In genomic region chr13:30416471-30416870, GRCh38 we compare ENCODE assay signal across 23 cellular contexts. TPM values are rescaled to one million over a fixed set of nuclear protein-coding genes. Genes with fewer than 3 reads are reported as not detected.
"Had no signal": no experiment of that assay in that cellular context is flagged by ENCODE, and none has a peak within 500 bp of the region (broad histone marks: within the 10 kb centered on the region; RNA-seq: fewer than 3 reads in every experiment).

No MANE protein-coding gene starts in this region.

- H3K9me3 Mint-ChIP-seq: dendritic cell treated with granulocyte-macrophage colony-stimulating factor and Interleukin-4, amounts not matched to agents 40 ng/mL and 50 ng/mL, for 4 days; immature natural killer cell; naive thymus-derived CD4-positive, alpha-beta T cell; nephron progenitor cell; stimulated activated effector memory CD8-positive, alpha-beta T cell treated with anti-CD3 and anti-CD28 coated beads, Interleukin-12 subunit alpha, Interleukin-12 subunit beta, amount 100 ng/mL, for 72 hours; stimulated activated naive CD8-positive, alpha-beta T cell treated with anti-CD3 and anti-CD28 coated beads, Interleukin-15, Interleukin-2, amounts not matched to agents 100 ng/mL and 50 ng/mL, for 24 hours had no signal

- H3K79me2 ChIP-seq: parathyroid adenoma had no signal

- H3K4me3 Mint-ChIP-seq: dendritic cell treated with granulocyte-macrophage colony-stimulating factor and Interleukin-4, amounts not matched to agents 40 ng/mL and 50 ng/mL, for 4 days; immature natural killer cell; nephron progenitor cell; stimulated activated effector memory CD8-positive, alpha-beta T cell treated with anti-CD3 and anti-CD28 coated beads, Interleukin-12 subunit alpha, Interleukin-12 subunit beta, amount 100 ng/mL, for 72 hours; stimulated activated naive CD8-positive, alpha-beta T cell treated with anti-CD3 and anti-CD28 coated beads, Interleukin-15, Interleukin-2, amounts not matched to agents 100 ng/mL and 50 ng/mL, for 24 hours had no signal

- H3K27me3 Mint-ChIP-seq: naive thymus-derived CD4-positive, alpha-beta T cell; stimulated activated naive CD8-positive, alpha-beta T cell treated with anti-CD3 and anti-CD28 coated beads, Interleukin-15, Interleukin-2, amounts not matched to agents 100 ng/mL and 50 ng/mL, for 24 hours had no signal

- ATAC-seq: foreskin keratinocyte; left ventricle myocardium superior; naive thymus-derived CD4-positive, alpha-beta T cell; psoas muscle; right lobe of liver; stimulated activated effector memory CD8-positive, alpha-beta T cell treated with anti-CD3 and anti-CD28 coated beads, Interleukin-12 subunit alpha, Interleukin-12 subunit beta, amount 100 ng/mL, for 72 hours; upper lobe of right lung had no signal

- H3K36me3 ChIP-seq: esophagus squamous epithelium, right lobe of liver, tibial artery, upper lobe of right lung, vagina had no signal

- H3K27ac ChIP-seq: esophagus squamous epithelium, foreskin keratinocyte, parathyroid adenoma, psoas muscle, right lobe of liver, tibial artery, upper lobe of right lung, vagina had no signal

- H3K4me1 ChIP-seq: parathyroid adenoma, upper lobe of right lung had no signal

- H3K9ac ChIP-seq: parathyroid adenoma had no signal

- H3K27me3 ChIP-seq: esophagus squamous epithelium, foreskin keratinocyte, right lobe of liver, tibial artery, upper lobe of right lung, vagina had no signal

- DNase-seq: esophagus squamous epithelium; foreskin keratinocyte; immature natural killer cell; left ventricle myocardium superior; mesendoderm; naive thymus-derived CD4-positive, alpha-beta T cell; nephron progenitor cell; psoas muscle; retina; right lobe of liver; stimulated activated CD4-positive, alpha-beta T cell treated with anti-CD3 and anti-CD28 coated beads, Interleukin-4, amount 100 ng/mL, for 1 hour; stimulated activated CD8-positive, alpha-beta memory T cell treated with anti-CD3 and anti-CD28 coated beads, Interleukin-4, amount 100 ng/mL, for 48 hours; tibial artery; upper lobe of right lung had no signal

- H3K27ac Mint-ChIP-seq: dendritic cell treated with granulocyte-macrophage colony-stimulating factor and Interleukin-4, amounts not matched to agents 40 ng/mL and 50 ng/mL, for 4 days; immature natural killer cell; nephron progenitor cell; stimulated activated effector memory CD8-positive, alpha-beta T cell treated with anti-CD3 and anti-CD28 coated beads, Interleukin-12 subunit alpha, Interleukin-12 subunit beta, amount 100 ng/mL, for 72 hours; stimulated activated naive CD8-positive, alpha-beta T cell treated with anti-CD3 and anti-CD28 coated beads, Interleukin-15, Interleukin-2, amounts not matched to agents 100 ng/mL and 50 ng/mL, for 24 hours had no signal

- H3K36me3 Mint-ChIP-seq: immature natural killer cell had no signal

- H3K9me3 ChIP-seq: esophagus squamous epithelium, psoas muscle, right lobe of liver, tibial artery, upper lobe of right lung, vagina had no signal

- H3K4me3 ChIP-seq: esophagus squamous epithelium, lung, psoas muscle, right lobe of liver, tibial artery, upper lobe of right lung, vagina had no signal

- H2AFZ ChIP-seq: parathyroid adenoma had no signal

RNA-seq across cellular contexts. Expression of gene UBE2L5, which starts 5.8 kb away (rescaled TPM):
- total RNA-seq: epithelial cell of proximal tubule; foreskin keratinocyte; left ventricle myocardium superior; lung; mononuclear cell; naive thymus-derived CD4-positive, alpha-beta T cell; psoas muscle; right lobe of liver; temporal lobe; upper lobe of right lung; vagina had no signal
